Comparison of ENCODE assay signal across 18 cellular contexts in the genomic region with DNA sequence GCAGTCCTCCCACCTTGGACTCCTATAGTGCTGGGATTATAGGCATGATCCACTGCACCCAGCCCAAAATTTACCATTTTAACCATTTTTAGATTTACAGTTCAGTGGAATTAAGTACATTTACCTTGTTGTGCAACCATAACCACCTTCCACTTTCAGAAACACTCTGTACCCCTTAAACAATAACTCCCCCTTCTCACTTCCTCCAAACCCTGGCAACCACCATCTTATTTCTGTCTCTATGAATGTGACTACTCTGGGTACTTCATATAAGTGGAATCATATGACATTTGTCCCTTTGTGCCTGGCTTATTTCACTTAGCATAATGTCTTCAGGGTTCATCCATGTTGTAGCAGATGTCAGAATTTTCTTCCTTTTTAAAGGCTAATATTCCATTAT.
"Had no signal": no experiment of that assay in that cellular context is flagged by ENCODE, and none has a peak within 500 bp of the region (broad histone marks: within the 10 kb centered on the region; RNA-seq: fewer than 3 reads in every experiment).

No MANE protein-coding gene starts in this region.

- H3K27me3 ChIP-seq: cardiac muscle cell, esophagus squamous epithelium, neural progenitor cell, pancreas, tibial artery, vagina had no signal

- H2AFZ ChIP-seq: neural progenitor cell had no signal

- H3K4me1 ChIP-seq: esophagus squamous epithelium, neural progenitor cell, pancreas, vagina had no signal

- ATAC-seq: left colon, pancreas had no signal

- H3K4me3 ChIP-seq: cardiac muscle cell, esophagus squamous epithelium, lung, neural progenitor cell, pancreas, tibial artery, vagina had no signal

- H3K9ac ChIP-seq: neural progenitor cell had no signal

- H3K27ac ChIP-seq: cardiac muscle cell, esophagus squamous epithelium, neural progenitor cell, pancreas, tibial artery, vagina had no signal

- FAIRE-seq: astrocyte, colon, pancreas had no signal

- H3K36me3 ChIP-seq: cardiac muscle cell, neural progenitor cell, pancreas, vagina had no signal

- H3K4me2 ChIP-seq: neural progenitor cell had no signal

- H3K9me3 ChIP-seq: esophagus squamous epithelium, pancreas, tibial artery, vagina had no signal

- DNase-seq: activated CD4-positive, alpha-beta T cell treated with anti-CD3 and anti-CD28 coated beads, Interleukin-2, amount 50 U/mL, for 48 hours; activated naive CD4-positive, alpha-beta T cell; activated T-cell treated with anti-CD3 and anti-CD28 coated beads, Interleukin-2, amount 50 U/mL, for 48 hours; esophagus squamous epithelium; foreskin fibroblast; left colon; midbrain; stimulated activated CD4-positive, alpha-beta T cell treated with anti-CD3 and anti-CD28 coated beads, Interleukin-12 subunit alpha, Interleukin-12 subunit beta, amount 100 ng/mL, for 4 hours; stimulated activated CD4-positive, alpha-beta T cell treated with anti-CD3 and anti-CD28 coated beads, Interleukin-2, amount 100 ng/mL, for 48 hours; stimulated activated CD8-positive, alpha-beta memory T cell treated with anti-CD3 and anti-CD28 coated beads, Interleukin-4, amount 100 ng/mL, for 48 hours had no signal
